8 cellular contexts compared by ENCODE assay signal in genomic region chr12:27014085-27014858, GRCh38. TPM values are rescaled to one million over a fixed set of nuclear protein-coding genes. Genes with fewer than 3 reads are reported as not detected.
DNase-seq lines count a peak whose midpoint lies in the region; ATAC-seq and TF ChIP-seq lines count a peak whose summit lies in the region.

Gene TM7SF3, minus strand, starts transcription at chr12:27014384. Its CDS starts 216 bp downstream, at chr12:27014168.

- no peaks in the 10 kb centered on the region for H3K36me3 ChIP-seq in HUES48 (ENCODE audit: control insufficient read depth, insufficient read depth, low read length)
- no peaks in the 10 kb centered on the region for H3K36me3 ChIP-seq in endodermal cell (ENCODE audit: control insufficient read depth, insufficient read depth, low read length)

- CTCF ChIA-PET in activated CD8-positive, alpha-beta memory T cell treated with anti-CD3 and anti-CD28 coated beads, Interleukin-2, amount 10 ng/mL, durations not matched to agents 7 days and 5 days (lab: Charles Lee): interaction anchor here (0.7 to 5.7 kb wide), 30 partner anchors 8 to 450 kb away, joined by 3 to 77 read pairs (median 4); partner anchors contain the start of genes ITPR2 and MED21

- 2 to 7% methylated on average over 23 to 71 of the region's 71 CpGs for WGBS in endodermal cell (ENCODE audit: insufficient coverage in 1 of 2, insufficient read length in 1 of 2), 2 experiments

- H3K4me3 Mint-ChIP-seq in activated CD8-positive, alpha-beta memory T cell treated with anti-CD3 and anti-CD28 coated beads, Interleukin-2, amount 10 ng/mL, durations not matched to agents 7 days and 5 days: peak within 1 kb of the TSS; percentile 91
- peak within 1 kb of the TSS; percentile 79 for H3K4me3 Mint-ChIP-seq in endodermal cell

- peak within 1 kb of the TSS; percentile 86 for H3K27ac ChIP-seq in HUES48 (ENCODE audit: low read depth, low read length)
- peak within 1 kb of the TSS; percentile 39 for H3K27ac ChIP-seq in endodermal cell (ENCODE audit: low read depth, low read length)

- peak; percentile 100 for TF ChIP-seq CTCF in endodermal cell (conservative IDR thresholded peaks at IDR 0.05)

- H3K27ac Mint-ChIP-seq in activated CD8-positive, alpha-beta memory T cell treated with anti-CD3 and anti-CD28 coated beads, Interleukin-2, amount 10 ng/mL, durations not matched to agents 7 days and 5 days: peak within 1 kb of the TSS; percentile 94
- H3K27ac Mint-ChIP-seq in endodermal cell: peak within 1 kb of the TSS; percentile 89

- H3K9ac ChIP-seq in HUES48 (ENCODE audit: low read depth, low read length) (peak within 1 kb of the TSS; percentile 72), endodermal cell (ENCODE audit: extremely low read depth, low read length, poor library complexity, severe bottlenecking) (peak within 1 kb of the TSS; percentile 70)

- H3K27me3 ChIP-seq in HUES48 (ENCODE audit: control insufficient read depth, insufficient read depth, low read length): no peaks in the 10 kb centered on the region
- no peaks in the 10 kb centered on the region for H3K27me3 ChIP-seq in endodermal cell (ENCODE audit: control insufficient read depth, insufficient read depth, low read length, poor library complexity, severe bottlenecking)

- ATAC-seq in GM21423 (IDR thresholded peaks at IDR 0.05; ENCODE audit: unreplicated experiment): peak; percentile 77
- peak; percentile 89 for ATAC-seq in activated CD8-positive, alpha-beta memory T cell treated with anti-CD3 and anti-CD28 coated beads, Interleukin-2, amount 10 ng/mL, durations not matched to agents 7 days and 5 days

- DNase-seq in D341Med (ENCODE audit: low spot score) (peak; percentile 95), NOMO-1 treated with dmso at 0.1 percent for 144 hours (lab: John Stamatoyannopoulos, UW; ENCODE audit: unreplicated experiment) (peak; percentile 87), endodermal cell (peak; percentile 99), mesenteric fat pad (ENCODE audit: low spot score) (peak; percentile 97)
- peak; percentile 97 for DNase-seq in activated CD8-positive, alpha-beta memory T cell treated with anti-CD3 and anti-CD28 coated beads, Interleukin-2, amount 10 ng/mL, durations not matched to agents 7 days and 5 days
- peak; percentile 88 for DNase-seq in stimulated activated CD8-positive, alpha-beta memory T cell treated with anti-CD3 and anti-CD28 coated beads, Interleukin-15, amount 100 ng/mL, for 24 hours (ENCODE audit: low read depth)

- H3K27me3 Mint-ChIP-seq in activated CD8-positive, alpha-beta memory T cell treated with anti-CD3 and anti-CD28 coated beads, Interleukin-2, amount 10 ng/mL, durations not matched to agents 7 days and 5 days: no peaks in the 10 kb centered on the region
- H3K27me3 Mint-ChIP-seq in endodermal cell (ENCODE audit: insufficient read depth): no peaks in the 10 kb centered on the region

- H3K4me1 ChIP-seq in HUES48 (ENCODE audit: control insufficient read depth, insufficient read depth, low read length): peaks cover 24% of the 10 kb centered on the region
- peaks cover 3% of the 10 kb centered on the region for H3K4me1 ChIP-seq in endodermal cell (ENCODE audit: control insufficient read depth, insufficient read depth, low read length)

- H3K36me3 Mint-ChIP-seq in activated CD8-positive, alpha-beta memory T cell treated with anti-CD3 and anti-CD28 coated beads, Interleukin-2, amount 10 ng/mL, durations not matched to agents 7 days and 5 days: peaks cover 16% of the 10 kb centered on the region
- no peaks in the 10 kb centered on the region for H3K36me3 Mint-ChIP-seq in endodermal cell (ENCODE audit: low read depth)

- no peaks in the 10 kb centered on the region for H3K9me3 Mint-ChIP-seq in activated CD8-positive, alpha-beta memory T cell treated with anti-CD3 and anti-CD28 coated beads, Interleukin-2, amount 10 ng/mL, durations not matched to agents 7 days and 5 days (ENCODE audit: low read depth)
- no peaks in the 10 kb centered on the region for H3K9me3 Mint-ChIP-seq in endodermal cell

- H3K4me3 ChIP-seq in HUES48 (ENCODE audit: low read depth, low read length) (peak within 1 kb of the TSS; percentile 81), endodermal cell (ENCODE audit: low read length) (peak within 1 kb of the TSS; percentile 98)

- no peaks in the 10 kb centered on the region for H3K9me3 ChIP-seq in HUES48 (ENCODE audit: control insufficient read depth, insufficient read depth, low read length)
- no peaks in the 10 kb centered on the region for H3K9me3 ChIP-seq in endodermal cell (ENCODE audit: control insufficient read depth, low read length)

- H3K4me1 Mint-ChIP-seq in activated CD8-positive, alpha-beta memory T cell treated with anti-CD3 and anti-CD28 coated beads, Interleukin-2, amount 10 ng/mL, durations not matched to agents 7 days and 5 days: peaks cover 61% of the 10 kb centered on the region
- H3K4me1 Mint-ChIP-seq in endodermal cell: peaks cover 36% of the 10 kb centered on the region

RNA-seq across cellular contexts. Expression of gene TM7SF3, which starts in this region (rescaled TPM):
- 10 to 100 TPM; 41.4 to 45.1 TPM for total RNA-seq in activated CD8-positive, alpha-beta memory T cell treated with anti-CD3 and anti-CD28 coated beads, Interleukin-2, amount 10 ng/mL, durations not matched to agents 7 days and 5 days
- total RNA-seq in endodermal cell: 10 to 100 TPM; 55.7 to 86.8 TPM
- 70.4 TPM for polyA plus RNA-seq in endodermal cell (2013, experiment 1 of 2)
- 54.2 TPM for polyA plus RNA-seq in endodermal cell (2013, experiment 2 of 2)
- total RNA-seq in mesenteric fat pad: 38.3 TPM

Comparison
In these comparisons a context has a peak if more than half of its experiments do, and no peak if none do; other contexts are left out.
1. Peak in every context shown above with its lines: DNase-seq, ATAC-seq, H3K4me3 ChIP-seq and H3K27ac ChIP-seq.